Comparison of ENCODE assay signal across 8 cellular contexts in genomic region chr1:234610061-234610581, GRCh38. TPM values are rescaled to one million over a fixed set of nuclear protein-coding genes. Genes with fewer than 3 reads are reported as not detected.
DNase-seq lines count a peak whose midpoint lies in the region; ATAC-seq and TF ChIP-seq lines count a peak whose summit lies in the region.

TSS of gene IRF2BP2 (minus strand) at chr1:234610178. CDS start at chr1:234609494, 684 bp downstream.

- H3K27me3 Mint-ChIP-seq in activated CD4-positive, alpha-beta memory T cell treated with anti-CD3 and anti-CD28 coated beads, Interleukin-2, amount 10 ng/mL, durations not matched to agents 7 days and 5 days, result no peaks in the 10 kb centered on the region

- H3K4me1 ChIP-seq in ectodermal cell (ENCODE audit: control insufficient read depth, insufficient read depth, low read length) (peaks cover 36% of the 10 kb centered on the region), lower lobe of right lung (peaks cover 42% of the 10 kb centered on the region)

- H3K36me3 ChIP-seq in ectodermal cell (ENCODE audit: control insufficient read depth, insufficient read depth, low read length) (peaks cover 5% of the 10 kb centered on the region), lower lobe of right lung (peaks cover 20% of the 10 kb centered on the region)

- no peaks in the 10 kb centered on the region for H3K9me3 ChIP-seq in ectodermal cell (ENCODE audit: control insufficient read depth, low read length)
- no peaks in the 10 kb centered on the region for H3K9me3 ChIP-seq in lower lobe of right lung

- TF ChIP-seq CTCF in lower lobe of right lung (IDR thresholded peaks at IDR 0.05), result no peak

- ATAC-seq in HG03280 (IDR thresholded peaks at IDR 0.05; ENCODE audit: unreplicated experiment), result peak; percentile 18
- ATAC-seq in lower lobe of right lung, result peak; percentile 60 to 72
- ATAC-seq in GM19328 (IDR thresholded peaks at IDR 0.05; ENCODE audit: unreplicated experiment), result no peak

- H3K36me3 Mint-ChIP-seq in activated CD4-positive, alpha-beta memory T cell treated with anti-CD3 and anti-CD28 coated beads, Interleukin-2, amount 10 ng/mL, durations not matched to agents 7 days and 5 days (ENCODE audit: low read depth), result peaks cover 36% of the 10 kb centered on the region

- 0 to 1% methylated on average over 60 of the region's 60 CpGs for WGBS in ectodermal cell, 2 experiments

- intact Hi-C loops in lower lobe of right lung (cut with DNase I), result loop anchor here (5.0 kb wide), 1 partner anchor 112 kb away; no protein-coding TSS in a partner anchor

- peaks cover 47% of the 10 kb centered on the region for H3K4me1 Mint-ChIP-seq in activated CD4-positive, alpha-beta memory T cell treated with anti-CD3 and anti-CD28 coated beads, Interleukin-2, amount 10 ng/mL, durations not matched to agents 7 days and 5 days

- H3K27me3 ChIP-seq in ectodermal cell (ENCODE audit: control insufficient read depth, insufficient read depth, low read length, poor library complexity, severe bottlenecking) (no peaks in the 10 kb centered on the region), lower lobe of right lung (ENCODE audit: low read depth) (no peaks in the 10 kb centered on the region)

- TF ChIP-seq POLR2A in GM15510 (IDR thresholded peaks at IDR 0.05; ENCODE audit: borderline replicate concordance, extremely low read depth, insufficient read length), result peak; percentile 97

- no peaks in the 10 kb centered on the region for H3K9me3 Mint-ChIP-seq in activated CD4-positive, alpha-beta memory T cell treated with anti-CD3 and anti-CD28 coated beads, Interleukin-2, amount 10 ng/mL, durations not matched to agents 7 days and 5 days

- DNase-seq in NCI-H82 treated with DMSO at 0.1 percent for 48 hours (lab: John Stamatoyannopoulos, UW; ENCODE audit: unreplicated experiment) (peak; percentile 63), lower lobe of right lung (peak; percentile 90)
- peak; percentile 86 for DNase-seq in activated CD4-positive, alpha-beta memory T cell treated with anti-CD3 and anti-CD28 coated beads, Interleukin-2, amount 10 ng/mL, durations not matched to agents 7 days and 5 days
- DNase-seq in stimulated activated CD4-positive, alpha-beta T cell treated with anti-CD3 and anti-CD28 coated beads, TNF-alpha, amount 100 ng/mL, for 1 hour (ENCODE audit: low read depth in 3 of 3, low spot score in 1 of 3), result peak; percentile 65 to 76 (median 75)

- CTCF ChIA-PET in activated CD4-positive, alpha-beta memory T cell treated with anti-CD3 and anti-CD28 coated beads, Interleukin-2, amount 10 ng/mL, durations not matched to agents 7 days and 5 days (lab: Charles Lee), result interaction anchor here (0.7 to 4.6 kb wide), 6 partner anchors 8 to 473 kb away, joined by 3 to 29 read pairs (median 4); no protein-coding TSS in a partner anchor

- H3K4me3 Mint-ChIP-seq in activated CD4-positive, alpha-beta memory T cell treated with anti-CD3 and anti-CD28 coated beads, Interleukin-2, amount 10 ng/mL, durations not matched to agents 7 days and 5 days, result peak within 1 kb of the TSS; percentile 82

- peak within 1 kb of the TSS; percentile 91 for H3K27ac ChIP-seq in ectodermal cell (ENCODE audit: insufficient read depth, low read depth, low read length, poor library complexity, severe bottlenecking)
- H3K27ac ChIP-seq in lower lobe of right lung, result peak within 1 kb of the TSS; percentile 100

- peak within 1 kb of the TSS; percentile 95 for H3K27ac Mint-ChIP-seq in activated CD4-positive, alpha-beta memory T cell treated with anti-CD3 and anti-CD28 coated beads, Interleukin-2, amount 10 ng/mL, durations not matched to agents 7 days and 5 days

- POLR2A ChIA-PET in activated CD4-positive, alpha-beta memory T cell treated with anti-CD3 and anti-CD28 coated beads, Interleukin-2, amount 10 ng/mL, durations not matched to agents 7 days and 5 days (lab: Charles Lee), result interaction anchor here (0.6 to 7.0 kb wide), 35 partner anchors 10 to 895 kb away, joined by 3 to 180 read pairs (median 4); partner anchors contain the start of genes TARBP1 and TOMM20

- H3K4me3 ChIP-seq in ectodermal cell (ENCODE audit: insufficient read depth, low read depth, low read length), result peak within 1 kb of the TSS; percentile 67
- H3K4me3 ChIP-seq in lower lobe of right lung, result peak within 1 kb of the TSS; percentile 85

RNA-seq across cellular contexts. Expression of gene IRF2BP2, which starts in this region (rescaled TPM):
- total RNA-seq in activated CD4-positive, alpha-beta memory T cell treated with anti-CD3 and anti-CD28 coated beads, Interleukin-2, amount 10 ng/mL, durations not matched to agents 7 days and 5 days, result 100 to 1,000 TPM; 117 to 125 TPM
- 56.3 TPM for polyA plus RNA-seq in ectodermal cell (2013, experiment 1 of 4)
- polyA plus RNA-seq in ectodermal cell (2013, experiment 2 of 4), result 39.8 TPM
- polyA plus RNA-seq in ectodermal cell (2013, experiment 3 of 4), result 41.4 TPM
- 51.6 TPM for polyA plus RNA-seq in ectodermal cell (2013, experiment 4 of 4)
- total RNA-seq in lower lobe of right lung, result 154 TPM
